25 cellular contexts compared by ENCODE assay signal in genomic region chr1:217373761-217374701, GRCh38.
DNase-seq lines count a peak whose midpoint lies in the region; ATAC-seq, FAIRE-seq and TF ChIP-seq lines count a peak whose summit lies in the region.
"Had no signal": no experiment of that assay in that cellular context is flagged by ENCODE, and none has a peak within 500 bp of the region (broad histone marks: within the 10 kb centered on the region; RNA-seq: fewer than 3 reads in every experiment).

No MANE protein-coding gene starts in this region.

- no peak overlapping the region for H4K5ac ChIP-seq in H9 (ENCODE audit: insufficient read length, low read depth, low read length)
- H4K5ac ChIP-seq in H1 (ENCODE audit: insufficient read length, low read depth, low read length), result no peak overlapping the region

- peak overlapping the region in 1 of 4 experiments; percentile 23; a peak in 1 of 8 replicates for H3K4me3 ChIP-seq in H1 (ENCODE audit: extremely low read depth in 1 of 4, insufficient read depth in 2 of 4, low read depth in 3 of 4, low read length in 4 of 4)
- no peak overlapping the region for H3K4me3 ChIP-seq in thyroid gland (replicated peaks in 1 of 3)
- H3K4me3 ChIP-seq in ascending aorta, result no peak overlapping the region
- H3K4me3 ChIP-seq: BLaER1, GM12878, K562, MG63, SJCRH30 had no signal

- ATAC-seq in HG03565 (IDR thresholded peaks at IDR 0.05; ENCODE audit: unreplicated experiment) (no peak), HG02623 (IDR thresholded peaks at IDR 0.05; ENCODE audit: unreplicated experiment) (no peak)
- ATAC-seq: GM12878, HCT116, HepG2, K562, PC-3, SK-N-SH treated with all-trans-retinoic acid at 6 μM for 48 hours had no signal

- H3K9me3 ChIP-seq in H9 (ENCODE audit: control insufficient read depth, low read depth, low read length), result no peaks in the 10 kb centered on the region
- peaks cover 8 to 9% of the 10 kb centered on the region in 2 experiments; a peak in 3 of 4 replicates for H3K9me3 ChIP-seq in H1 (ENCODE audit: insufficient read depth in 2 of 2, low read depth in 1 of 2, low read length in 1 of 2)
- H3K9me3 ChIP-seq in thyroid gland, result no peaks in the 10 kb centered on the region
- H3K9me3 ChIP-seq in ascending aorta, result no peaks in the 10 kb centered on the region

- H3K18ac ChIP-seq in H9 (ENCODE audit: insufficient read length, low read depth, low read length), result peak overlapping the region; percentile 64
- peak overlapping the region; percentile 62 for H3K18ac ChIP-seq in H1 (ENCODE audit: extremely low read depth, low read length)

- no peak overlapping the region for H2BK5ac ChIP-seq in H9 (ENCODE audit: insufficient read length, low read length)
- peak overlapping the region; percentile 53; the same call in 1 of the 2 replicates for H2BK5ac ChIP-seq in H1 (ENCODE audit: low read depth, low read length)

- H3K9me3 Mint-ChIP-seq in H9, result peaks cover 16 to 18% of the 10 kb centered on the region in 2 experiments

- H3K27ac ChIP-seq in H9 (ENCODE audit: insufficient read length, low read depth, low read length), result no peak overlapping the region
- no peak overlapping the region for H3K27ac ChIP-seq in H1 (ENCODE audit: low read depth, low read length)
- no peak overlapping the region for H3K27ac ChIP-seq in thyroid gland
- H3K27ac ChIP-seq in ascending aorta, result no peak overlapping the region
- H3K27ac ChIP-seq: BLaER1, SJCRH30 had no signal

- H4K8ac ChIP-seq in H9 (replicated peaks; ENCODE audit: insufficient read length, low read depth, low read length), result no peak overlapping the region
- H4K8ac ChIP-seq in H1 (ENCODE audit: extremely low read depth, insufficient read depth, low read length), result no peak overlapping the region

- no peak for TF ChIP-seq EP300 in H1 (IDR thresholded peaks at IDR 0.05; ENCODE audit: borderline replicate concordance in 1 of 2, low read depth in 2 of 2, low read length in 2 of 2)

- H4K20me1 ChIP-seq in H9 (ENCODE audit: control insufficient read depth, insufficient read depth, insufficient read length), result no peaks in the 10 kb centered on the region
- peaks cover 2 to 4% of the 10 kb centered on the region in 2 experiments for H4K20me1 ChIP-seq in H1 (replicated peaks in 1 of 2; ENCODE audit: control insufficient read depth in 1 of 2, insufficient read depth in 2 of 2, low read length in 2 of 2)
- H4K20me1 ChIP-seq: BLaER1 had no signal

- H3K27me3 Mint-ChIP-seq in H9 (ENCODE audit: low read depth), result peaks cover 76% of the 10 kb centered on the region
- H3K27me3 Mint-ChIP-seq: CD4-positive, alpha-beta T cell had no signal

- H2AFZ ChIP-seq in H9 (ENCODE audit: low read length) (no peak overlapping the region), H1 (ENCODE audit: low read length) (no peak overlapping the region)

- POLR2A ChIA-PET in H1 (lab: Charles Lee; ENCODE audit: partially characterized antibody), result interaction anchor here (0.6 kb wide), 1 partner anchor 212 kb away, joined by 3 read pairs; no protein-coding TSS in a partner anchor

- H2BK20ac ChIP-seq in H9 (ENCODE audit: low read depth, low read length, poor library complexity, severe bottlenecking) (no peak overlapping the region), H1 (ENCODE audit: low read length) (0 out of 2 replicates have a peak overlapping the region, but pooled peaks have one; percentile 72)

- no peak overlapping the region for H2AK5ac ChIP-seq in H9 (ENCODE audit: insufficient read length, low read length)
- no peak overlapping the region for H2AK5ac ChIP-seq in H1 (ENCODE audit: low read depth, low read length)

- peaks cover 42 to 52% of the 10 kb centered on the region in 2 experiments for H3K4me1 Mint-ChIP-seq in H9

- no peak overlapping the region for H4K91ac ChIP-seq in H9 (ENCODE audit: insufficient read length, low read depth, low read length)
- no peak overlapping the region for H4K91ac ChIP-seq in H1 (replicated peaks; ENCODE audit: insufficient read length, low read length)

- H3T11ph ChIP-seq in H9 (ENCODE audit: low read length), result no peak overlapping the region

- no peaks in the 10 kb centered on the region for H3K79me2 ChIP-seq in H9 (ENCODE audit: insufficient read depth, low read length)
- H3K79me2 ChIP-seq in H1 (ENCODE audit: control insufficient read depth in 1 of 2, insufficient read depth in 2 of 2, low read length in 2 of 2), result no peaks in the 10 kb centered on the region

- H2BK120ac ChIP-seq in H9 (ENCODE audit: low read depth, low read length, poor library complexity, severe bottlenecking) (no peak overlapping the region), H1 (replicated peaks; ENCODE audit: low read depth, low read length) (no peak overlapping the region)

- H3K14ac ChIP-seq in H9 (ENCODE audit: insufficient read depth, low read length) (no peak overlapping the region), H1 (ENCODE audit: insufficient read length) (no peak overlapping the region)

- DNase-seq in H9 (peak; percentile 31), H1 (ENCODE audit: low read depth in 1 of 2, low spot score in 2 of 2) (peak in 1 of 2 experiments; percentile 53), kidney tubule cell (ENCODE audit: low spot score) (peak; percentile 15), thyroid gland (peak; percentile 47 to 68), ascending aorta (ENCODE audit: low spot score in 2 of 2) (no peak)
- DNase-seq: CD4-positive, alpha-beta T cell; COR-L47; GOT3; MG63; NCI-H1105 treated with DMSO at 0.1 percent for 48 hours; NCI-H2029; NCI-H446; NCI-H524 treated with DMSO at 0.1 percent for 48 hours; NCI-H774; PC-3; SJCRH30 had no signal

- no peak overlapping the region for H3K9ac ChIP-seq in H9 (ENCODE audit: extremely low read depth, insufficient read length, low read length)
- no peak overlapping the region for H3K9ac ChIP-seq in H1 (replicated peaks in 1 of 4; ENCODE audit: extremely low read depth in 1 of 4, low read depth in 3 of 4, low read length in 3 of 4)
- H3K9ac ChIP-seq: BLaER1 had no signal

- CTCF ChIA-PET in H1 (lab: Charles Lee; ENCODE audit: partially characterized antibody), result interaction anchor here (0.5 to 2.0 kb wide), 3 partner anchors 21 to 636 kb away, joined by 3 to 4 read pairs (median 3); no protein-coding TSS in a partner anchor

- H3K27me3 ChIP-seq in H9 (ENCODE audit: insufficient read depth, low read length) (peaks cover 2% of the 10 kb centered on the region; the same call in 1 of the 2 replicates), H1 (replicated peaks in 1 of 4; ENCODE audit: control insufficient read depth in 3 of 4, extremely low read depth in 1 of 4, insufficient read depth in 3 of 4, low read length in 3 of 4) (peaks cover 0 to 21% (median 9%) of the 10 kb centered on the region in 4 experiments; a peak in 6 of 7 replicates), thyroid gland (no peaks in the 10 kb centered on the region), ascending aorta (no peaks in the 10 kb centered on the region)
- H3K27me3 ChIP-seq: BLaER1, MG63, SJCRH30 had no signal

- H3K56ac ChIP-seq in H9 (ENCODE audit: insufficient read length, low read depth, low read length), result no peak overlapping the region
- H3K56ac ChIP-seq in H1 (replicated peaks; ENCODE audit: insufficient read length, low read depth, low read length), result no peak overlapping the region

- no peak for TF ChIP-seq CTCF in H9 (conservative IDR thresholded peaks at IDR 0.05)
- TF ChIP-seq CTCF in H1 (IDR thresholded peaks at IDR 0.05; ENCODE audit: control extremely low read depth in 1 of 3, insufficient read depth in 1 of 3, low read depth in 1 of 3, low read length in 3 of 3), result no peak
- no peak for TF ChIP-seq CTCF in thyroid gland (IDR thresholded peaks at IDR 0.05)
- TF ChIP-seq CTCF in ascending aorta (IDR thresholded peaks at IDR 0.05), result no peak

- intact Hi-C loops in thyroid gland (cut with DNase I), result no loop called here
- intact Hi-C loops in ascending aorta (cut with DNase I), result no loop called here

- H3K4ac ChIP-seq in H9 (ENCODE audit: low read depth, low read length) (no peak overlapping the region), H1 (replicated peaks; ENCODE audit: insufficient read length, low read depth, low read length) (no peak overlapping the region)

- H3K36me3 ChIP-seq in H1 (ENCODE audit: control insufficient read depth in 2 of 4, insufficient read depth in 4 of 4, low read length in 3 of 4), result no peaks in the 10 kb centered on the region
- no peaks in the 10 kb centered on the region for H3K36me3 ChIP-seq in thyroid gland
- H3K36me3 ChIP-seq in ascending aorta, result no peaks in the 10 kb centered on the region
- H3K36me3 ChIP-seq: BLaER1, MG63, SJCRH30 had no signal

- H3K4me1 ChIP-seq in H9 (ENCODE audit: insufficient read depth, low read length) (peaks cover 16% of the 10 kb centered on the region), H1 (replicated peaks in 1 of 4; ENCODE audit: control insufficient read depth in 3 of 4, insufficient read depth in 4 of 4, low read length in 3 of 4) (peaks cover 9 to 32% (median 20%) of the 10 kb centered on the region in 4 experiments), thyroid gland (no peaks in the 10 kb centered on the region), ascending aorta (no peaks in the 10 kb centered on the region)
- H3K4me1 ChIP-seq: BLaER1, SJCRH30 had no signal

- TF ChIP-seq RAD21 in H1 (IDR thresholded peaks at IDR 0.05 in 1 of 2, conservative IDR thresholded peaks at IDR 0.05 in 1 of 2; ENCODE audit: low read depth in 2 of 2, low read length in 2 of 2), result no peak

- H2BK12ac ChIP-seq in H9 (ENCODE audit: insufficient read length, low read depth, low read length), result no peak overlapping the region
- H2BK12ac ChIP-seq in H1 (ENCODE audit: low read depth, low read length), result peak overlapping the region; percentile 22; the same call in 1 of the 2 replicates

- TF ChIP-seq POLR2A in H1 (IDR thresholded peaks at IDR 0.05; ENCODE audit: control extremely low read depth in 1 of 2, low read depth in 2 of 2, low read length in 2 of 2) (no peak), thyroid gland (IDR thresholded peaks at IDR 0.05) (no peak)

- H3K36me3 Mint-ChIP-seq in H9 (ENCODE audit: insufficient read depth in 1 of 3, low read depth in 3 of 3), result peaks cover 14 to 15% (median 14%) of the 10 kb centered on the region in 3 experiments; a peak in 6 of 7 replicates

- H3K79me1 ChIP-seq in H9 (ENCODE audit: insufficient read depth, low read depth, low read length, poor library complexity, severe bottlenecking) (no peaks in the 10 kb centered on the region), H1 (ENCODE audit: low read depth, low read length) (no peaks in the 10 kb centered on the region)

- FAIRE-seq in H1 (lab: Jason Lieb, UNC), result no peak
- FAIRE-seq: G401.6, GM12878, HepG2, K562 had no signal

- H2BK15ac ChIP-seq in H9 (ENCODE audit: low read depth, low read length), result no peak overlapping the region
- peak overlapping the region; percentile 47; the same call in 1 of the 2 replicates for H2BK15ac ChIP-seq in H1 (ENCODE audit: low read length)

- WGBS in H9 (ENCODE audit: extremely low coverage, insufficient read length, low lambda C conversion rate), result no CpG with 5 or more reads among the region's 11 CpGs
- 76% methylated on average over 11 of the region's 11 CpGs; no CpG with 5 or more reads in 1 of the 2 experiments for WGBS in H1 (ENCODE audit: extremely low coverage in 1 of 2, insufficient coverage in 1 of 2, insufficient read length in 1 of 2, insufficient replicate concordance in 2 of 2, low coverage in 1 of 2, low lambda C conversion rate in 2 of 2, missing lambda C conversion rate in 1 of 2), 2 experiments
- WGBS in thyroid gland, 2 donors, result 77 to 85% methylated on average over 10 to 11 of the region's 11 CpGs

- H3K23ac ChIP-seq in H9 (ENCODE audit: insufficient read length, low read depth, low read length) (no peak overlapping the region), H1 (ENCODE audit: insufficient read length) (no peak overlapping the region)

- H3K4me3 Mint-ChIP-seq in H9, result peak overlapping the region in 1 of 2 experiments; percentile 27; a peak in 1 of 5 replicates
- H3K4me3 Mint-ChIP-seq: CD4-positive, alpha-beta T cell had no signal

- H3K4me2 ChIP-seq in H9 (ENCODE audit: insufficient read depth, insufficient read length, low read length) (no peak overlapping the region), H1 (ENCODE audit: insufficient read depth in 1 of 2, low read depth in 2 of 2, low read length in 2 of 2) (peak overlapping the region; percentile 26 to 52; a peak in 3 of 4 replicates)
- H3K4me2 ChIP-seq: BLaER1 had no signal

- H3K23me2 ChIP-seq in H9 (ENCODE audit: insufficient read length, low read depth, low read length, poor library complexity, severe bottlenecking), result no peaks in the 10 kb centered on the region
- H3K23me2 ChIP-seq in H1 (ENCODE audit: low read depth, low read length), result no peaks in the 10 kb centered on the region

- H3K27ac Mint-ChIP-seq in H9, result peak overlapping the region in 2 of 3 experiments; percentile 1 to 85; a peak in 2 of 7 replicates
- H3K27ac Mint-ChIP-seq: CD4-positive, alpha-beta T cell had no signal

Comparison
In these comparisons a context has a peak if more than half of its experiments do, and no peak if none do; other contexts are left out.
1. DNase-seq: peak in H9 (single experiment), kidney tubule cell (single experiment) and thyroid gland (2 of 2); none in ascending aorta (0 of 2).